1 cellular context compared by ENCODE assay signal in the genomic region with DNA sequence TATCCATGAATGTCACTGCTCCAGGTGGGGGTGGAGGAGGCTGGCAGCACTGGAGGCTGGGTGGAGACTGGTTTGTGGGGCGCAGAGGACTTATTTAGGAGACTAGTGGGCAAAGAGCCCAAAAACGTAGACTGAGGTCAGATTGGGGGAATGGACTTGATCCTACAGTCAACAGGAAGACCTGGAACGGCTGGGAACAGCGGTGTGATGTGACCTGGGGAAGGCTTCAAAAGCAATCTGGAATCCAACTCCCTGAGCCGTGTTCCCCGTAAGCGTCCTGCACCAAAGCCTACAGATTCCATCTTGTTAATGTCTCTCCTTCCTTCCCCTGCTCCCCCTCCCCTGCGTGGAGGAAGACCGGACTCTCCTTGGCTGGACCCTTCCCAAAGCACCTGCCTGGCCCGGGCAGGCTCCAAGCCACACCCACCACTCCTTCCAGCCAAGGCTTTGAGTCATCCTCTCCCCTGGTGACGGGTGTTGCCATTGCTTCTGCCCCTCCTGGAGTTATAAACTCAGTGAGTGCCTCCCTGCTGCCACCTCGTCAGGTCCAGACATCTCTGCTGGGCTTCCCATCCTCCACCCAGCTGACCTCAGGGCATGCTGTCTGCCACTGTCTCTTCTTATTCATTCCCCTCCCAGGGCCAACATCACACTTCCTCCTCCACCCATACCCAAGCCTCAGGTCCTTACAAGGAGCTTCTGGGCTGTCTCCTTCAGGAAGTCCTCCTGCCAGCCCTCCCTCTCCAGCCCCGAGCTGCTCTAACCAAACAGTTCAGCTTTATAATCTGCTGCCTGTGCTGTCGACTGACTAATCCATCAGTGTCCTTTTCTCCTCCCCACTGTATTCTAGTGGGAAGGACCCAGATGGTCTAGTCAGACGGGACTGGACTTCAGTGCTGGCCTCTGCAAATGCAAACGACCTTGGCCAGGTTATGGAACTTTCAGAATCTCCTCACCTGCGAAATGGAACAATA.
TF ChIP-seq lines count a peak whose summit lies in the region.

No MANE protein-coding gene starts in this region.

TF ChIP-seq in HEK293, 187 proteins besides CTCF, POLR2A, EP300 and RAD21 (continued from another document and continues in another):
- TF ChIP-seq, protein P1, sequence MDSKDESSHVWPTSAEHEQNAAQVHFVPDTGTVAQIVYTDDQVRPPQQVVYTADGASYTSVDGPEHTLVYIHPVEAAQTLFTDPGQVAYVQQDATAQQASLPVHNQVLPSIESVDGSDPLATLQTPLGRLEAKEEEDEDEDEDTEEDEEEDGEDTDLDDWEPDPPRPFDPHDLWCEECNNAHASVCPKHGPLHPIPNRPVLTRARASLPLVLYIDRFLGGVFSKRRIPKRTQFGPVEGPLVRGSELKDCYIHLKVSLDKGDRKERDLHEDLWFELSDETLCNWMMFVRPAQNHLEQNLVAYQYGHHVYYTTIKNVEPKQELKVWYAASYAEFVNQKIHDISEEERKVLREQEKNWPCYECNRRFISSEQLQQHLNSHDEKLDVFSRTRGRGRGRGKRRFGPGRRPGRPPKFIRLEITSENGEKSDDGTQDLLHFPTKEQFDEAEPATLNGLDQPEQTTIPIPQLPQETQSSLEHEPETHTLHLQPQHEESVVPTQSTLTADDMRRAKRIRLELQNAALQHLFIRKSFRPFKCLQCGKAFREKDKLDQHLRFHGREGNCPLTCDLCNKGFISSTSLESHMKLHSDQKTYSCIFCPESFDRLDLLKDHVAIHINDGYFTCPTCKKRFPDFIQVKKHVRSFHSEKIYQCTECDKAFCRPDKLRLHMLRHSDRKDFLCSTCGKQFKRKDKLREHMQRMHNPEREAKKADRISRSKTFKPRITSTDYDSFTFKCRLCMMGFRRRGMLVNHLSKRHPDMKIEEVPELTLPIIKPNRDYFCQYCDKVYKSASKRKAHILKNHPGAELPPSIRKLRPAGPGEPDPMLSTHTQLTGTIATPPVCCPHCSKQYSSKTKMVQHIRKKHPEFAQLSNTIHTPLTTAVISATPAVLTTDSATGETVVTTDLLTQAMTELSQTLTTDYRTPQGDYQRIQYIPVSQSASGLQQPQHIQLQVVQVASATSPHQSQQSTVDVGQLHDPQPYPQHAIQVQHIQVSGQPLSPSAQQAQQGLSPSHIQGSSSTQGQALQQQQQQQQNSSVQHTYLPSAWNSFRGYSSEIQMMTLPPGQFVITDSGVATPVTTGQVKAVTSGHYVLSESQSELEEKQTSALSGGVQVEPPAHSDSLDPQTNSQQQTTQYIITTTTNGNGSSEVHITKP (tag by site-specific recombination; IDR thresholded peaks at IDR 0.05), result peak; percentile 84
- TF ChIP-seq, protein P2, sequence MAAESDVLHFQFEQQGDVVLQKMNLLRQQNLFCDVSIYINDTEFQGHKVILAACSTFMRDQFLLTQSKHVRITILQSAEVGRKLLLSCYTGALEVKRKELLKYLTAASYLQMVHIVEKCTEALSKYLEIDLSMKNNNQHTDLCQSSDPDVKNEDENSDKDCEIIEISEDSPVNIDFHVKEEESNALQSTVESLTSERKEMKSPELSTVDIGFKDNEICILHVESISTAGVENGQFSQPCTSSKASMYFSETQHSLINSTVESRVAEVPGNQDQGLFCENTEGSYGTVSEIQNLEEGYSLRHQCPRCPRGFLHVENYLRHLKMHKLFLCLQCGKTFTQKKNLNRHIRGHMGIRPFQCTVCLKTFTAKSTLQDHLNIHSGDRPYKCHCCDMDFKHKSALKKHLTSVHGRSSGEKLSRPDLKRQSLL (tag by site-specific recombination; IDR thresholded peaks at IDR 0.05), result no peak
- TF ChIP-seq HOXC10 (CRISPR knock-in tag; IDR thresholded peaks at IDR 0.05) (no peak), GFI1B (tag by site-specific recombination; IDR thresholded peaks at IDR 0.05) (no peak), ZNF561 (tag by site-specific recombination; IDR thresholded peaks at IDR 0.05; ENCODE audit: borderline replicate concordance) (peak; percentile 69), ZBTB48 (tag by site-specific recombination; IDR thresholded peaks at IDR 0.05) (peak; percentile 39; the same call in 1 of the 2 replicates), KLF9 (tag by site-specific recombination; IDR thresholded peaks at IDR 0.05; ENCODE audit: low read depth) (peak; percentile 94), GLIS2 (tag by site-specific recombination; IDR thresholded peaks at IDR 0.05) (peak; percentile 93), ZSCAN23 (tag by site-specific recombination; IDR thresholded peaks at IDR 0.05) (0 out of 2 replicates have a peak, but pooled peaks have one; percentile 28), ZBTB17 (tag by site-specific recombination; IDR thresholded peaks at IDR 0.05) (peak; percentile 67), ZBTB7A (tag by site-specific recombination; IDR thresholded peaks at IDR 0.05; ENCODE audit: low read depth) (peak; percentile 8; the same call in 1 of the 2 replicates), SP2 (tag by site-specific recombination; IDR thresholded peaks at IDR 0.05) (peak; percentile 33), ZIC2 (tag by site-specific recombination; IDR thresholded peaks at IDR 0.05) (peak; percentile 97), OSR2 (tag by site-specific recombination; IDR thresholded peaks at IDR 0.05) (peak; percentile 99), ZNF23 (tag by site-specific recombination; IDR thresholded peaks at IDR 0.05; ENCODE audit: borderline replicate concordance) (no peak), SALL2 (tag by site-specific recombination; IDR thresholded peaks at IDR 0.05; ENCODE audit: borderline replicate concordance) (no peak), ZNF692 (tag by site-specific recombination; IDR thresholded peaks at IDR 0.05) (0 out of 2 replicates have a peak, but pooled peaks have one; percentile 35), ZNF426 (tag by site-specific recombination; IDR thresholded peaks at IDR 0.05) (no peak), REST (tag by site-specific recombination; IDR thresholded peaks at IDR 0.05) (no peak), SP3 (tag by site-specific recombination; IDR thresholded peaks at IDR 0.05) (peak; percentile 60), ZNF571 (tag by site-specific recombination; IDR thresholded peaks at IDR 0.05) (no peak)
- TF ChIP-seq, protein P3, sequence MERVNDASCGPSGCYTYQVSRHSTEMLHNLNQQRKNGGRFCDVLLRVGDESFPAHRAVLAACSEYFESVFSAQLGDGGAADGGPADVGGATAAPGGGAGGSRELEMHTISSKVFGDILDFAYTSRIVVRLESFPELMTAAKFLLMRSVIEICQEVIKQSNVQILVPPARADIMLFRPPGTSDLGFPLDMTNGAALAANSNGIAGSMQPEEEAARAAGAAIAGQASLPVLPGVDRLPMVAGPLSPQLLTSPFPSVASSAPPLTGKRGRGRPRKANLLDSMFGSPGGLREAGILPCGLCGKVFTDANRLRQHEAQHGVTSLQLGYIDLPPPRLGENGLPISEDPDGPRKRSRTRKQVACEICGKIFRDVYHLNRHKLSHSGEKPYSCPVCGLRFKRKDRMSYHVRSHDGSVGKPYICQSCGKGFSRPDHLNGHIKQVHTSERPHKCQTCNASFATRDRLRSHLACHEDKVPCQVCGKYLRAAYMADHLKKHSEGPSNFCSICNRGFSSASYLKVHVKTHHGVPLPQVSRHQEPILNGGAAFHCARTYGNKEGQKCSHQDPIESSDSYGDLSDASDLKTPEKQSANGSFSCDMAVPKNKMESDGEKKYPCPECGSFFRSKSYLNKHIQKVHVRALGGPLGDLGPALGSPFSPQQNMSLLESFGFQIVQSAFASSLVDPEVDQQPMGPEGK (tag by site-specific recombination; IDR thresholded peaks at IDR 0.05), result peak; percentile 92
- TF ChIP-seq, protein P4, sequence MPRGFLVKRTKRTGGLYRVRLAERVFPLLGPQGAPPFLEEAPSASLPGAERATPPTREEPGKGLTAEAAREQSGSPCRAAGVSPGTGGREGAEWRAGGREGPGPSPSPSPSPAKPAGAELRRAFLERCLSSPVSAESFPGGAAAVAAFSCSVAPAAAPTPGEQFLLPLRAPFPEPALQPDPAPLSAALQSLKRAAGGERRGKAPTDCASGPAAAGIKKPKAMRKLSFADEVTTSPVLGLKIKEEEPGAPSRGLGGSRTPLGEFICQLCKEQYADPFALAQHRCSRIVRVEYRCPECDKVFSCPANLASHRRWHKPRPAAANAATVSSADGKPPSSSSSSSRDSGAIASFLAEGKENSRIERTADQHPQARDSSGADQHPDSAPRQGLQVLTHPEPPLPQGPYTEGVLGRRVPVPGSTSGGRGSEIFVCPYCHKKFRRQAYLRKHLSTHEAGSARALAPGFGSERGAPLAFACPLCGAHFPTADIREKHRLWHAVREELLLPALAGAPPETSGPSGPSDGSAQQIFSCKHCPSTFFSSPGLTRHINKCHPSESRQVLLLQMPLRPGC (tag by site-specific recombination; IDR thresholded peaks at IDR 0.05), result no peak
- TF ChIP-seq, protein P5, sequence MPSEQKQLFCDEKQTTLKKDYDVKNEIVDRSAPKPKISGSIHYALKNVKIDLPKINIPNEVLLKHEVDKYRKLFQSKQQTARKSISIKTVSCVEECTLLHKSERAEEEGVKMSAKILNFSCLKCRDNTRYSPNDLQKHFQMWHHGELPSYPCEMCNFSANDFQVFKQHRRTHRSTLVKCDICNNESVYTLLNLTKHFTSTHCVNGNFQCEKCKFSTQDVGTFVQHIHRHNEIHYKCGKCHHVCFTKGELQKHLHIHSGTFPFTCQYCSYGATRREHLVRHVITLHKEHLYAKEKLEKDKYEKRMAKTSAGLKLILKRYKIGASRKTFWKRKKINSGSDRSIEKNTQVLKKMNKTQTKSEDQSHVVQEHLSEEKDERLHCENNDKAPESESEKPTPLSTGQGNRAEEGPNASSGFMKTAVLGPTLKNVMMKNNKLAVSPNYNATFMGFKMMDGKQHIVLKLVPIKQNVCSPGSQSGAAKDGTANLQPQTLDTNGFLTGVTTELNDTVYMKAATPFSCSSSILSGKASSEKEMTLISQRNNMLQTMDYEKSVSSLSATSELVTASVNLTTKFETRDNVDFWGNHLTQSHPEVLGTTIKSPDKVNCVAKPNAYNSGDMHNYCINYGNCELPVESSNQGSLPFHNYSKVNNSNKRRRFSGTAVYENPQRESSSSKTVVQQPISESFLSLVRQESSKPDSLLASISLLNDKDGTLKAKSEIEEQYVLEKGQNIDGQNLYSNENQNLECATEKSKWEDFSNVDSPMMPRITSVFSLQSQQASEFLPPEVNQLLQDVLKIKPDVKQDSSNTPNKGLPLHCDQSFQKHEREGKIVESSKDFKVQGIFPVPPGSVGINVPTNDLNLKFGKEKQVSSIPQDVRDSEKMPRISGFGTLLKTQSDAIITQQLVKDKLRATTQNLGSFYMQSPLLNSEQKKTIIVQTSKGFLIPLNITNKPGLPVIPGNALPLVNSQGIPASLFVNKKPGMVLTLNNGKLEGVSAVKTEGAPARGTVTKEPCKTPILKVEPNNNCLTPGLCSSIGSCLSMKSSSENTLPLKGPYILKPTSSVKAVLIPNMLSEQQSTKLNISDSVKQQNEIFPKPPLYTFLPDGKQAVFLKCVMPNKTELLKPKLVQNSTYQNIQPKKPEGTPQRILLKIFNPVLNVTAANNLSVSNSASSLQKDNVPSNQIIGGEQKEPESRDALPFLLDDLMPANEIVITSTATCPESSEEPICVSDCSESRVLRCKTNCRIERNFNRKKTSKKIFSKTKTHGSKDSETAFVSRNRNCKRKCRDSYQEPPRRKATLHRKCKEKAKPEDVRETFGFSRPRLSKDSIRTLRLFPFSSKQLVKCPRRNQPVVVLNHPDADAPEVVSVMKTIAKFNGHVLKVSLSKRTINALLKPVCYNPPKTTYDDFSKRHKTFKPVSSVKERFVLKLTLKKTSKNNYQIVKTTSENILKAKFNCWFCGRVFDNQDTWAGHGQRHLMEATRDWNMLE (tag by site-specific recombination; conservative IDR thresholded peaks at IDR 0.05; ENCODE audit: low read depth), result no peak
